Comparison of ENCODE assay signal across 8 cellular contexts in the genomic region with DNA sequence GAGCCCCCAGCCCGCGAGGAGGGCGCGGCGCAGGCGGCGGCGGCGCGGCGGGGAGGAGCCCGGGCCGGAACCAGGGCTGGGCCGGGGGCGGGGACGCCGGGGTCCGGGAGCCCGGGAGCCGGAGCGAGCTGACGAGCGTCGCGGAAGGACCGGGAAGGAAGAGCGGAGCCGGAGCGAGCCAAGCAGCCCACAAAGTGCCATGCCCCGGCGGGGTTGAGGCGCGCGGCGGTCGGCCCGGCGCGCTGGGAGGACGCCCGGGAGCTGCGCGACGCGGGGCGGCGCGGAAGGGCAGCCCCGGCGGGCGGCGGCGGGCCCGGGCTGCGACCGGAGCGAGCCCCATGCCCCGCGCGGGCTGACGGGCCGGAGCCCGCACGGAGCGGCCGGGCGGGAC. TPM values are rescaled to one million over a fixed set of nuclear protein-coding genes. Genes with fewer than 3 reads are reported as not detected.
A peak's percentile ranks its signal among the peaks of the same experiment; 100 is the strongest.
DNase-seq lines count a peak whose midpoint lies in the region; ATAC-seq and TF ChIP-seq lines count a peak whose summit lies in the region.

No MANE protein-coding gene starts in this region.

- CTCF ChIA-PET in MCF 10A (lab: Yijun Ruan, JAX) = no interaction called here

- H3K9me3 Mint-ChIP-seq in GM23338 = no peaks in the 10 kb centered on the region; the same call in 2 of the 3 replicates
- H3K9me3 Mint-ChIP-seq in MCF 10A (ENCODE audit: unreplicated experiment) = no peaks in the 10 kb centered on the region

- POLR2A ChIA-PET in MCF 10A (lab: Yijun Ruan, JAX) = interaction anchor here (1.5 kb wide), 1 partner anchor 10 kb away, joined by 6 read pairs; no protein-coding TSS in a partner anchor

- H3K27me3 Mint-ChIP-seq in GM23338 (ENCODE audit: insufficient read depth, low read depth, poor library complexity) = peaks cover 66% of the 10 kb centered on the region
- H3K27me3 Mint-ChIP-seq in MCF 10A (ENCODE audit: insufficient read depth, unreplicated experiment) = no peaks in the 10 kb centered on the region

- H3K27ac ChIP-seq in GM23338 (ENCODE audit: low read depth) (no peak overlapping the region), liver (ENCODE audit: low read depth in 1 of 2, low read length in 2 of 2) (peak overlapping the region; percentile 52 to 78)

- no peaks in the 10 kb centered on the region for H3K36me3 ChIP-seq in GM23338 (ENCODE audit: insufficient read depth)
- no peaks in the 10 kb centered on the region for H3K36me3 ChIP-seq in MG63
- H3K36me3 ChIP-seq in liver (ENCODE audit: control insufficient read depth in 4 of 4, insufficient read depth in 3 of 4, low read depth in 1 of 4, low read length in 3 of 4) = peaks cover 0 to 2% (median 0%) of the 10 kb centered on the region in 4 donors

- H3K36me3 Mint-ChIP-seq in GM23338 (ENCODE audit: low read depth) (peaks cover 16% of the 10 kb centered on the region), MCF 10A (ENCODE audit: insufficient read depth, unreplicated experiment) (no peaks in the 10 kb centered on the region)

- H3K4me1 ChIP-seq in GM23338 (ENCODE audit: insufficient read depth) = peaks cover 37% of the 10 kb centered on the region
- peaks cover 5 to 37% (median 22%) of the 10 kb centered on the region in 4 donors for H3K4me1 ChIP-seq in liver (ENCODE audit: control insufficient read depth in 4 of 4, insufficient read depth in 4 of 4, low read length in 3 of 4)

- DNase-seq in NCI-H2227 (lab: John Stamatoyannopoulos, UW; ENCODE audit: unreplicated experiment) (peak; percentile 71), NCI-H2227 treated with DMSO at 0.1 percent for 48 hours (lab: John Stamatoyannopoulos, UW) (no peak), GM23338 (ENCODE audit: low spot score) (peak; percentile 62), MG63 (peak; percentile 52), MCF 10A (ENCODE audit: unreplicated experiment) (peak; percentile 59), superior temporal gyrus (ENCODE audit: extremely low spot score) (peak; percentile 18), EL (no peak)

- H3K4me3 ChIP-seq in GM23338 = peak overlapping the region; percentile 92; the same call in 1 of the 2 replicates
- peak overlapping the region; percentile 48 for H3K4me3 ChIP-seq in MG63
- peak overlapping the region; percentile 24 to 89 (median 58) for H3K4me3 ChIP-seq in liver (ENCODE audit: low read depth in 1 of 3, low read length in 3 of 3)

- no peaks in the 10 kb centered on the region for H3K9me2 ChIP-seq in GM23338 (ENCODE audit: insufficient read depth)

- no peak overlapping the region for H2AFZ ChIP-seq in GM23338

- H3K79me2 ChIP-seq in GM23338 (replicated peaks; ENCODE audit: insufficient read depth) = peaks cover 40% of the 10 kb centered on the region

- no peak for TF ChIP-seq RAD21 in liver (IDR thresholded peaks at IDR 0.05)

- H3K4me2 ChIP-seq in GM23338 = no peak overlapping the region

- no peaks in the 10 kb centered on the region; the same call in none of the 2 replicates for H4K20me1 ChIP-seq in GM23338 (replicated peaks; ENCODE audit: insufficient read depth)

- H3K4me1 Mint-ChIP-seq in GM23338 (peaks cover 47% of the 10 kb centered on the region), MCF 10A (ENCODE audit: insufficient read depth, unreplicated experiment) (peaks cover 9% of the 10 kb centered on the region)

- intact Hi-C loops in MCF 10A (cut with micrococcal nuclease) = loop anchor here (2.0 to 5.0 kb wide), 2 partner anchors 46 to 122 kb away; no protein-coding TSS in a partner anchor

- ATAC-seq in GM23338 = no peak

- H3K4me3 Mint-ChIP-seq in GM23338 = peak overlapping the region; percentile 51; the same call in 1 of the 3 replicates
- peak overlapping the region; percentile 98 for H3K4me3 Mint-ChIP-seq in MCF 10A (ENCODE audit: unreplicated experiment)

- H3K9me3 ChIP-seq in MG63 = no peaks in the 10 kb centered on the region
- H3K9me3 ChIP-seq in liver (ENCODE audit: control insufficient read depth in 4 of 4, low read length in 3 of 4) = no peaks in the 10 kb centered on the region

- no peak for TF ChIP-seq CTCF in GM23338 (conservative IDR thresholded peaks at IDR 0.05; ENCODE audit: low read depth in 2 of 2)
- TF ChIP-seq CTCF in MCF 10A (IDR thresholded peaks at IDR 0.05; ENCODE audit: unreplicated experiment) = no peak
- no peak for TF ChIP-seq CTCF in liver (IDR thresholded peaks at IDR 0.05; ENCODE audit: low read depth, low read length, missing input control)

- BruUV-seq in MCF 10A (replicated peaks; lab: Mats Ljungman, UMichigan) = no TSS peak

- H3K9ac ChIP-seq in liver (ENCODE audit: low read depth in 1 of 2, low read length in 2 of 2) = no peak overlapping the region

- H3K27me3 ChIP-seq in GM23338 (ENCODE audit: insufficient read depth) = peaks cover 82% of the 10 kb centered on the region
- no peaks in the 10 kb centered on the region for H3K27me3 ChIP-seq in MG63
- H3K27me3 ChIP-seq in liver (ENCODE audit: control insufficient read depth in 4 of 4, insufficient read depth in 4 of 4, low read length in 3 of 4) = no peaks in the 10 kb centered on the region

- WGBS in liver = under 1% methylated on average over 67 of the region's 67 CpGs

- peaks cover 17% of the 10 kb centered on the region for H3F3A ChIP-seq in GM23338 (replicated peaks; ENCODE audit: low read depth)

- H3K27ac Mint-ChIP-seq in GM23338 (no peak overlapping the region), MCF 10A (ENCODE audit: low read depth, unreplicated experiment) (peak overlapping the region; percentile 69)

TF ChIP-seq in GM23338, 12 proteins besides CTCF, POLR2A, EP300 and RAD21 (continues in another document):
- TF ChIP-seq CREB1 (CRISPR knock-in tag; IDR thresholded peaks at IDR 0.05; ENCODE audit: low read depth) = no peak
- no peak for TF ChIP-seq JUNB (IDR thresholded peaks at IDR 0.05; ENCODE audit: unreplicated experiment)
- TF ChIP-seq, protein P1, sequence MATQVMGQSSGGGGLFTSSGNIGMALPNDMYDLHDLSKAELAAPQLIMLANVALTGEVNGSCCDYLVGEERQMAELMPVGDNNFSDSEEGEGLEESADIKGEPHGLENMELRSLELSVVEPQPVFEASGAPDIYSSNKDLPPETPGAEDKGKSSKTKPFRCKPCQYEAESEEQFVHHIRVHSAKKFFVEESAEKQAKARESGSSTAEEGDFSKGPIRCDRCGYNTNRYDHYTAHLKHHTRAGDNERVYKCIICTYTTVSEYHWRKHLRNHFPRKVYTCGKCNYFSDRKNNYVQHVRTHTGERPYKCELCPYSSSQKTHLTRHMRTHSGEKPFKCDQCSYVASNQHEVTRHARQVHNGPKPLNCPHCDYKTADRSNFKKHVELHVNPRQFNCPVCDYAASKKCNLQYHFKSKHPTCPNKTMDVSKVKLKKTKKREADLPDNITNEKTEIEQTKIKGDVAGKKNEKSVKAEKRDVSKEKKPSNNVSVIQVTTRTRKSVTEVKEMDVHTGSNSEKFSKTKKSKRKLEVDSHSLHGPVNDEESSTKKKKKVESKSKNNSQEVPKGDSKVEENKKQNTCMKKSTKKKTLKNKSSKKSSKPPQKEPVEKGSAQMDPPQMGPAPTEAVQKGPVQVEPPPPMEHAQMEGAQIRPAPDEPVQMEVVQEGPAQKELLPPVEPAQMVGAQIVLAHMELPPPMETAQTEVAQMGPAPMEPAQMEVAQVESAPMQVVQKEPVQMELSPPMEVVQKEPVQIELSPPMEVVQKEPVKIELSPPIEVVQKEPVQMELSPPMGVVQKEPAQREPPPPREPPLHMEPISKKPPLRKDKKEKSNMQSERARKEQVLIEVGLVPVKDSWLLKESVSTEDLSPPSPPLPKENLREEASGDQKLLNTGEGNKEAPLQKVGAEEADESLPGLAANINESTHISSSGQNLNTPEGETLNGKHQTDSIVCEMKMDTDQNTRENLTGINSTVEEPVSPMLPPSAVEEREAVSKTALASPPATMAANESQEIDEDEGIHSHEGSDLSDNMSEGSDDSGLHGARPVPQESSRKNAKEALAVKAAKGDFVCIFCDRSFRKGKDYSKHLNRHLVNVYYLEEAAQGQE (IDR thresholded peaks at IDR 0.05; ENCODE audit: unreplicated experiment) = no peak
- no peak for TF ChIP-seq ZNF331 (CRISPR knock-in tag; IDR thresholded peaks at IDR 0.05; ENCODE audit: low read depth)
- no peak for TF ChIP-seq EZH2 (IDR thresholded peaks at IDR 0.05; ENCODE audit: low read depth, unreplicated experiment)

TF ChIP-seq in liver, 16 proteins besides CTCF, POLR2A, EP300 and RAD21:
- TF ChIP-seq TAF1 (conservative IDR thresholded peaks at IDR 0.05) = no peak
- TF ChIP-seq JUND (IDR thresholded peaks at IDR 0.05) = no peak

RNA-seq across cellular contexts. Expression of a gene that starts 0.3 kb away (rescaled TPM):
- 9.7 and 13.5 TPM in 2 replicates for total RNA-seq in GM23338 (2014; rRNA removed; shearing (Covaris generic))
- polyA plus RNA-seq in GM23338 (2016; fragmentation: Nextera tagmentation; extraction: Ambion mirVana) (5.1 and 6.3 TPM in 2 replicates), liver (10 to 100 TPM in 1 of 2 donors, 1 to 10 TPM in 1; 2.5 to 16.0 TPM)
- total RNA-seq in MG63 (2014; rRNA removed; shearing (Covaris generic); ENCODE audit: low replicate concordance) = 0.53 TPM in 1 of 2 replicates, not detected in the other
- total RNA-seq in MCF 10A (2022) (16.5 and 18.4 TPM in 2 replicates), liver (1 to 10 TPM; 3.7 to 4.9 TPM)

Comparison
In these comparisons a context has a peak if more than half of its experiments do, and no peak if none do; other contexts are left out.
1. DNase-seq: peak in NCI-H2227 (single experiment), GM23338 (single experiment), MG63 (single experiment), MCF 10A (single experiment) and superior temporal gyrus (single experiment); none in NCI-H2227 treated with DMSO at 0.1 percent for 48 hours (single experiment) and EL (single experiment).
2. Peak in every context shown above with its lines, with median percentiles within 50 percentile points of each other: H3K4me3 ChIP-seq.